Comparison of ENCODE assay signal across 1 cellular context in the genomic region with DNA sequence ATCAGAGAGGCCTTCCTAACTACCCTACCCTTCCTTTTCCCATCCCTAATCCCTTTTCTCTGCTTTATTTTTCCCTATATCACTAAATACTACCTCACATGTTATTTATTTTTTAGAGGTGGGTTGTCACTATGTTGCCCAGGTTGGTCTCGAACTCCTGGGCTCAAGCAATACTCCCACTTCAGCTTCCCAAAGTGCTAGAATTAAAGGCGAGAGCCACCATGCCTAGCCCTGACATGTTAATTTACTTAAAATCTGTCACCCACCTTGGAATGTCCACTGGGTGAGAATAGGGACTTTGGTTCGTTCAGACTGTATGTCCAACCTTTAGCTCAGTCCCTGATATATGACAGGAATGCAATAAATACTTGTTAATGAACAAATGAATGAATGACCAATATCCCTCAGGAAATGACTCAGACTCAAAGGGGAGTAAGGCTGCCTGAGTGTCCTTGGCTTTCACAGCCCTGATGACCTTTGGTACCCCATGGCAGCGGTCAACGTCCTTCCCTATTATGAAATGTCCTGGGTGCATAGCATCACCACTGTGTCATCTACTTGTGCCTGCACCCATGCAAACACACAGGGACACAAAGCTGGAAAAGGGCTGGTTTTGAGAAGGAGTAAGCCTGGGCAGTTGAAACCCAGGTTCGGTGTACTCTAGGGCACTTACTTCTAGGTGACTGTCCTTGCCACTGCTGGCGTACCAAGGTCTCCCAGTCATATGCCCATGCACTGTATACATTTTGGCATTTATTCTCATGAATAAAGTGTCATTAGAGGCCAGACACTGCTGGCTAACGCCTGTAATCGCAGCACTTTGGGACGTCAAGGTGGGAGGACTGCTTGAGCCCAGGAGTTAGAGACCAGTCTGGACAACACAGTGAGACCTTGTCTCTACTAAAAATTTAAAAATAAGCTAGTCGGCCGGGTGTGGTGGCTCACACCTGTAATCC.
TF ChIP-seq lines count a peak whose summit lies in the region.

No MANE protein-coding gene starts in this region.

TF ChIP-seq in GM23338, 12 proteins besides CTCF, POLR2A, EP300 and RAD21 (continued from another document):
- TF ChIP-seq, protein P1, sequence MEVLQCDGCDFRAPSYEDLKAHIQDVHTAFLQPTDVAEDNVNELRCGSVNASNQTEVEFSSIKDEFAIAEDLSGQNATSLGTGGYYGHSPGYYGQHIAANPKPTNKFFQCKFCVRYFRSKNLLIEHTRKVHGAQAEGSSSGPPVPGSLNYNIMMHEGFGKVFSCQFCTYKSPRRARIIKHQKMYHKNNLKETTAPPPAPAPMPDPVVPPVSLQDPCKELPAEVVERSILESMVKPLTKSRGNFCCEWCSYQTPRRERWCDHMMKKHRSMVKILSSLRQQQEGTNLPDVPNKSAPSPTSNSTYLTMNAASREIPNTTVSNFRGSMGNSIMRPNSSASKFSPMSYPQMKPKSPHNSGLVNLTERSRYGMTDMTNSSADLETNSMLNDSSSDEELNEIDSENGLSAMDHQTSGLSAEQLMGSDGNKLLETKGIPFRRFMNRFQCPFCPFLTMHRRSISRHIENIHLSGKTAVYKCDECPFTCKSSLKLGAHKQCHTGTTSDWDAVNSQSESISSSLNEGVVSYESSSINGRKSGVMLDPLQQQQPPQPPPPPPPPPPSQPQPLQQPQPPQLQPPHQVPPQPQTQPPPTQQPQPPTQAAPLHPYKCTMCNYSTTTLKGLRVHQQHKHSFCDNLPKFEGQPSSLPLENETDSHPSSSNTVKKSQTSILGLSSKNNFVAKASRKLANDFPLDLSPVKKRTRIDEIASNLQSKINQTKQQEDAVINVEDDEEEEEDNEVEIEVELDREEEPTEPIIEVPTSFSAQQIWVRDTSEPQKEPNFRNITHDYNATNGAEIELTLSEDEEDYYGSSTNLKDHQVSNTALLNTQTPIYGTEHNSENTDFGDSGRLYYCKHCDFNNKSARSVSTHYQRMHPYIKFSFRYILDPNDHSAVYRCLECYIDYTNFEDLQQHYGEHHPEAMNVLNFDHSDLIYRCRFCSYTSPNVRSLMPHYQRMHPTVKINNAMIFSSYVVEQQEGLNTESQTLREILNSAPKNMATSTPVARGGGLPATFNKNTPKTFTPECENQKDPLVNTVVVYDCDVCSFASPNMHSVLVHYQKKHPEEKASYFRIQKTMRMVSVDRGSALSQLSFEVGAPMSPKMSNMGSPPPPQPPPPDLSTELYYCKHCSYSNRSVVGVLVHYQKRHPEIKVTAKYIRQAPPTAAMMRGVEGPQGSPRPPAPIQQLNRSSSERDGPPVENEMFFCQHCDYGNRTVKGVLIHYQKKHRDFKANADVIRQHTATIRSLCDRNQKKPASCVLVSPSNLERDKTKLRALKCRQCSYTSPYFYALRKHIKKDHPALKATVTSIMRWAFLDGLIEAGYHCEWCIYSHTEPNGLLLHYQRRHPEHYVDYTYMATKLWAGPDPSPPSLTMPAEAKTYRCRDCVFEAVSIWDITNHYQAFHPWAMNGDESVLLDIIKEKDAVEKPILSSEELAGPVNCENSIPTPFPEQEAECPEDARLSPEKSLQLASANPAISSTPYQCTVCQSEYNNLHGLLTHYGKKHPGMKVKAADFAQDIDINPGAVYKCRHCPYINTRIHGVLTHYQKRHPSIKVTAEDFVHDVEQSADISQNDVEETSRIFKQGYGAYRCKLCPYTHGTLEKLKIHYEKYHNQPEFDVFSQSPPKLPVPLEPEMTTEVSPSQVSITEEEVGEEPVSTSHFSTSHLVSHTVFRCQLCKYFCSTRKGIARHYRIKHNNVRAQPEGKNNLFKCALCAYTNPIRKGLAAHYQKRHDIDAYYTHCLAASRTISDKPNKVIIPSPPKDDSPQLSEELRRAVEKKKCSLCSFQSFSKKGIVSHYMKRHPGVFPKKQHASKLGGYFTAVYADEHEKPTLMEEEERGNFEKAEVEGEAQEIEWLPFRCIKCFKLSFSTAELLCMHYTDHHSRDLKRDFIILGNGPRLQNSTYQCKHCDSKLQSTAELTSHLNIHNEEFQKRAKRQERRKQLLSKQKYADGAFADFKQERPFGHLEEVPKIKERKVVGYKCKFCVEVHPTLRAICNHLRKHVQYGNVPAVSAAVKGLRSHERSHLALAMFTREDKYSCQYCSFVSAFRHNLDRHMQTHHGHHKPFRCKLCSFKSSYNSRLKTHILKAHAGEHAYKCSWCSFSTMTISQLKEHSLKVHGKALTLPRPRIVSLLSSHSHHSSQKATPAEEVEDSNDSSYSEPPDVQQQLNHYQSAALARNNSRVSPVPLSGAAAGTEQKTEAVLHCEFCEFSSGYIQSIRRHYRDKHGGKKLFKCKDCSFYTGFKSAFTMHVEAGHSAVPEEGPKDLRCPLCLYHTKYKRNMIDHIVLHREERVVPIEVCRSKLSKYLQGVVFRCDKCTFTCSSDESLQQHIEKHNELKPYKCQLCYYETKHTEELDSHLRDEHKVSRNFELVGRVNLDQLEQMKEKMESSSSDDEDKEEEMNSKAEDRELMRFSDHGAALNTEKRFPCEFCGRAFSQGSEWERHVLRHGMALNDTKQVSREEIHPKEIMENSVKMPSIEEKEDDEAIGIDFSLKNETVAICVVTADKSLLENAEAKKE (CRISPR knock-in tag; IDR thresholded peaks at IDR 0.05): no peak
